Comparison of ENCODE assay signal across 28 cellular contexts in genomic region chr5:65412842-65413241, GRCh38.
"Had no signal": no experiment of that assay in that cellular context is flagged by ENCODE, and none has a peak within 500 bp of the region (broad histone marks: within the 10 kb centered on the region; RNA-seq: fewer than 3 reads in every experiment).

No MANE protein-coding gene starts in this region.

- H3K4me2 ChIP-seq: neural progenitor cell, smooth muscle cell had no signal

- H3K36me3 ChIP-seq: neural progenitor cell, ovary, spleen, suprapubic skin, transverse colon, upper lobe of right lung, uterus had no signal

- H3K27me3 ChIP-seq: neural progenitor cell, ovary, spleen, suprapubic skin, testis, tibial artery, transverse colon, upper lobe of right lung, uterus had no signal

- H3K9me3 ChIP-seq: ovary, psoas muscle, testis, upper lobe of right lung, uterus had no signal

- H3K4me3 ChIP-seq: neural progenitor cell, ovary, psoas muscle, skin epidermis, smooth muscle cell, spleen, suprapubic skin, testis, tibial artery, transverse colon, upper lobe of right lung, uterus had no signal

- ATAC-seq: natural killer cell; psoas muscle; right cardiac atrium; sciatic nerve; stimulated activated memory B cell treated with anti-CD40 and anti-IgM and Interleukin-4, amounts not matched to agents 10 μg/mL and 1 μg/mL and 100 μg/mL, for 72 hours; stimulated activated naive CD8-positive, alpha-beta T cell treated with anti-CD3 and anti-CD28 coated beads, Interleukin-15, amount 100 ng/mL, for 72 hours; stimulated activated naive CD8-positive, alpha-beta T cell treated with anti-CD3 and anti-CD28 coated beads, Interleukin-15, Interleukin-2, amounts not matched to agents 100 U/mL and 50 U/mL, for 24 hours; upper lobe of right lung had no signal

- H3K9ac ChIP-seq: neural progenitor cell, parathyroid adenoma had no signal

- DNase-seq: natural killer cell; occipital lobe; ovary; posterior cingulate gyrus; psoas muscle; right cardiac atrium; spleen; stimulated activated CD4-positive, alpha-beta T cell treated with anti-CD3 and anti-CD28 coated beads, Interleukin-12 subunit alpha, Interleukin-12 subunit beta, amount 100 ng/mL, for 4 hours; stimulated activated CD4-positive, alpha-beta T cell treated with anti-CD3 and anti-CD28 coated beads, Interleukin-1b, Interleukin-23, amount 100 ng/mL, for 48 hours; stimulated activated CD4-positive, alpha-beta T cell treated with anti-CD3 and anti-CD28 coated beads, Interleukin-4, amount 100 ng/mL, for 1 hour; stimulated activated CD4-positive, alpha-beta T cell treated with anti-CD3 and anti-CD28 coated beads, Interleukin-4, amount 100 ng/mL, for 4 hours; stimulated activated CD8-positive, alpha-beta memory T cell treated with anti-CD3 and anti-CD28 coated beads, Interleukin-4, amount 100 ng/mL, for 48 hours; stimulated activated naive CD4-positive, alpha-beta T cell; stimulated activated naive CD8-positive, alpha-beta T cell treated with anti-CD3 and anti-CD28 coated beads, Interleukin-15, amount 100 ng/mL, for 72 hours; stimulated activated naive CD8-positive, alpha-beta T cell treated with anti-CD3 and anti-CD28 coated beads, Interleukin-15, Interleukin-2, amounts not matched to agents 100 U/mL and 50 U/mL, for 24 hours; substantia nigra; testis; tibial artery; transverse colon; upper lobe of right lung; uterus had no signal

- H3K4me1 ChIP-seq: neural progenitor cell, parathyroid adenoma, psoas muscle, spleen, suprapubic skin, testis, tibial artery, transverse colon, upper lobe of right lung, uterus had no signal

- H3K27ac ChIP-seq: neural progenitor cell, ovary, parathyroid adenoma, psoas muscle, skin epidermis, spleen, suprapubic skin, testis, tibial artery, transverse colon, upper lobe of right lung, uterus had no signal

- H2AFZ ChIP-seq: neural progenitor cell, parathyroid adenoma had no signal
